ENCODE assay signal across 22 cellular contexts in the genomic region with DNA sequence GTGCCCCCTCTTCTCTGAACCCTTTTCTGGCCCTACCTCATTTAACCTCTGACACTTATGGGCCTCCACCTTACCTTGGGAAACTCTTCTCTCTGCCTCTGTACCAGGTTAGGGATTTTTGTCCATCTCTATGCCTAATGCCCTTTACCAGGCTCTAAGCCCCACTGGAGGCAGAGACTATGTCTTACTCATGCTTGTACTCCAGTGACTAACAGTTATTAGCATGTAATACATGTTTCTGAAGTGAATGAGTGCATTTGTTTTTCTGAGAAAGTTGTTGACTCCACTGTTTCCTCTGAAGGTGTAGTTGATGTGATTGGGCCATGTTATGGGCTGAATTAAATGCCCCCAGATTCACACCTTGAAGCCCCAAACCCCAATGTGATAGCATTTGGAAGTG.
DNase-seq lines count a peak whose midpoint lies in the region; ATAC-seq, FAIRE-seq and TF ChIP-seq lines count a peak whose summit lies in the region.
"Had no signal": no experiment of that assay in that cellular context is flagged by ENCODE, and none has a peak within 500 bp of the region (broad histone marks: within the 10 kb centered on the region; RNA-seq: fewer than 3 reads in every experiment).

No MANE protein-coding gene starts in this region.

- peaks cover 8% of the 10 kb centered on the region for H3K27me3 Mint-ChIP-seq in HFFc6 (ENCODE audit: insufficient read depth)

- H3K4me3 Mint-ChIP-seq in HFFc6 = peak overlapping the region; percentile 23; the same call in 1 of the 2 replicates
- H3K4me3 Mint-ChIP-seq: CD8-positive, alpha-beta T cell had no signal

- peak; percentile 16 for DNase-seq in AG20443 (ENCODE audit: low spot score)
- peak; percentile 34 for DNase-seq in HFFc6
- peak; percentile 4 for DNase-seq in bronchial epithelial cell (ENCODE audit: low read depth)
- peak; percentile 45 for DNase-seq in kidney tubule cell (ENCODE audit: low spot score)
- DNase-seq in stimulated activated CD4-positive, alpha-beta T cell treated with anti-CD3 and anti-CD28 coated beads, Interleukin-2, amount 100 ng/mL, for 24 hours = no peak
- no peak for DNase-seq in RPMI8226
- DNase-seq: Calu3; CD8-positive, alpha-beta T cell; MM.1S; NCI-H1092 treated with DMSO at 0.1 percent for 48 hours; NCI-H2081; NCI-H2171 treated with DMSO at 0.1 percent for 48 hours; NCI-H446; NCI-H69; Right ventricle myocardium superior; SW 1271 had no signal

- H3K4me3 ChIP-seq in bronchial epithelial cell (ENCODE audit: low read depth, low read length) = no peak overlapping the region
- H3K4me3 ChIP-seq: BLaER1 treated with 17β-estradiol and CSF1 and Interleukin-3, amounts not matched to agents 10 nM and 100 nM had no signal

- peaks cover 52% of the 10 kb centered on the region for H3K4me1 Mint-ChIP-seq in HFFc6 (ENCODE audit: low read depth)

- H3K36me3 Mint-ChIP-seq in HFFc6 (ENCODE audit: low read depth) = peaks cover 12% of the 10 kb centered on the region
- H3K36me3 Mint-ChIP-seq: CD8-positive, alpha-beta T cell had no signal

- ATAC-seq in HG02623 (IDR thresholded peaks at IDR 0.05; ENCODE audit: unreplicated experiment) (no peak), GM18873 (IDR thresholded peaks at IDR 0.05; ENCODE audit: low FRiP score, unreplicated experiment) (no peak)
- ATAC-seq: CD8-positive, alpha-beta T cell; HCT116; Panc1 had no signal

- no peaks in the 10 kb centered on the region for H3K9me3 Mint-ChIP-seq in HFFc6

- H3K27ac Mint-ChIP-seq in HFFc6 = peak overlapping the region; percentile 52
- H3K27ac Mint-ChIP-seq: CD8-positive, alpha-beta T cell had no signal

- H3K27me3 ChIP-seq in bronchial epithelial cell (ENCODE audit: control insufficient read depth, insufficient read depth, low read length) = no peaks in the 10 kb centered on the region
- H3K27me3 ChIP-seq: BLaER1 treated with 17β-estradiol and CSF1 and Interleukin-3, amounts not matched to agents 10 nM and 100 nM had no signal

- TF ChIP-seq CTCF in HFFc6 (IDR thresholded peaks at IDR 0.05) (no peak), bronchial epithelial cell (IDR thresholded peaks at IDR 0.05; ENCODE audit: insufficient read depth, low read length, severe bottlenecking) (no peak)

- no peak for FAIRE-seq in bronchial epithelial cell (lab: Jason Lieb, UNC)
- FAIRE-seq: A204.1 had no signal

- no peaks in the 10 kb centered on the region for H3K36me3 ChIP-seq in bronchial epithelial cell (ENCODE audit: control insufficient read depth, insufficient read depth, low read length)
- H3K36me3 ChIP-seq: BLaER1 treated with 17β-estradiol and CSF1 and Interleukin-3, amounts not matched to agents 10 nM and 100 nM had no signal

Comparison
In these comparisons a context has a peak if more than half of its experiments do, and no peak if none do; other contexts are left out.
1. DNase-seq: peak in AG20443 (single experiment), HFFc6 (single experiment), bronchial epithelial cell (single experiment) and kidney tubule cell (single experiment); none in stimulated activated CD4-positive, alpha-beta T cell treated with anti-CD3 and anti-CD28 coated beads, Interleukin-2, amount 100 ng/mL, for 24 hours (0 of 2) and RPMI8226 (single experiment).